ENCODE assay signal across 16 cellular contexts in the genomic region with DNA sequence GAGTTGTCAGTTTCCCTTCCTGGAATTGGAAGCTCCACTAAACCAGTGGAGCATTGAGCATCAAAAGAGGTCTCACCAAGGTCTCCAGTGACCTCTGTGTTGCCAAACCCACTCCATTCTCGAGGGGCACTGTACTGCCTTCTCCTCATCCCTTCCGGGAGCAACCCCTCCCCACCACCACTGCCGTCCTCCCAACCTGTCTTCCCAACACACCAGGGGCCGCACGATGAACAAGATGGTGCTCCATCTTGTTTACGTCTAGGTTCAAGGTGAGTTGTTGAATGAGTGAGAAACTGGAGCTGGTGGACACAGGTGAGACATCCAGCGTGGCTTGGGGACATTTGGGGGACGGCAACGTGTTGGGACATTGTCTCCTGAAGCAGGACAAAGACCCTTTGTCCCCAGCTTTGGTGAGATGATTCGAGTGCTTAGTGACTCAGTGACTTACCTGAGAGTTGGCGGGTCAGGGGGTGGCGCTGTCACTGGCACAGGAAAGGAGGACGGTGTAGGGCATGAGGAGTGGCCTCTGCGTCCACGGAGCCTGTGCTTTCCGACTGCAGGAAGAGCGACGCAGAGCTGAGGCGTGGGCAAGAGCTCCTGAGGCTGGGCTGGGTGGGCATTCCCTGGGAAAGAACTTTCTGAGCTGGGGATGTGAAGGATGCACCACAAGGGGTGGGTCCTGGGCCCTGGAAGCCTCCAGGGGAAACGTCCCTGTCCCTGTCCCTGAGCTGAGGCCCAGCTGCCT. TPM values are rescaled to one million over a fixed set of nuclear protein-coding genes. Genes with fewer than 3 reads are reported as not detected.
"Had no signal": no experiment of that assay in that cellular context is flagged by ENCODE, and none has a peak within 500 bp of the region (broad histone marks: within the 10 kb centered on the region; RNA-seq: fewer than 3 reads in every experiment).

No MANE protein-coding gene starts in this region.

- H3K27ac Mint-ChIP-seq: activated CD4-positive, alpha-beta T cell treated with anti-CD3 and anti-CD28 coated beads for 36 hours; activated CD8-positive, alpha-beta T cell treated with anti-CD3 and anti-CD28 coated beads for 36 hours; activated naive CD4-positive, alpha-beta T cell treated with anti-CD3 and anti-CD28 coated beads for 36 hours; dendritic cell treated with granulocyte-macrophage colony-stimulating factor and Interleukin-4, amounts not matched to agents 40 ng/mL and 50 ng/mL, for 4 days; natural killer cell; stimulated activated naive B cell treated with anti-CD40 and anti-IgM and Interleukin-4, amounts not matched to agents 10 μg/mL and 1 μg/mL and 100 μg/mL, for 72 hours; T-cell had no signal

- ATAC-seq: activated CD4-positive, alpha-beta T cell treated with anti-CD3 and anti-CD28 coated beads for 36 hours; activated CD8-positive, alpha-beta T cell treated with anti-CD3 and anti-CD28 coated beads for 36 hours; natural killer cell; stimulated activated naive B cell treated with anti-CD40 and anti-IgM and Interleukin-4, amounts not matched to agents 10 μg/mL and 1 μg/mL and 100 μg/mL, for 72 hours; T-cell had no signal

- H3K36me3 ChIP-seq: transverse colon had no signal

- H3K36me3 Mint-ChIP-seq: natural killer cell, T-cell had no signal

- H3K4me3 ChIP-seq: transverse colon had no signal

- H3K9me3 Mint-ChIP-seq: natural killer cell had no signal

- DNase-seq: activated CD4-positive, alpha-beta T cell treated with anti-CD3 and anti-CD28 coated beads for 36 hours; activated CD8-positive, alpha-beta memory T cell treated with anti-CD3 and anti-CD28 coated beads, Interleukin-2, amount 50 U/mL, for 48 hours; activated CD8-positive, alpha-beta T cell treated with anti-CD3 and anti-CD28 coated beads for 36 hours; activated naive CD4-positive, alpha-beta T cell treated with anti-CD3 and anti-CD28 coated beads for 36 hours; erythroblast; natural killer cell; stimulated activated CD4-positive, alpha-beta T cell treated with anti-CD3 and anti-CD28 coated beads, Interleukin-2, amount 100 ng/mL, for 24 hours; stimulated activated naive B cell treated with anti-CD40 and anti-IgM and Interleukin-4, amounts not matched to agents 10 μg/mL and 1 μg/mL and 100 μg/mL, for 72 hours; T-cell; T1000; transverse colon had no signal

- H3K27me3 ChIP-seq: transverse colon had no signal

- H3K27ac ChIP-seq: transverse colon had no signal

- H3K9me3 ChIP-seq: transverse colon had no signal

RNA-seq across cellular contexts. Expression of gene RNU6ATAC, which starts 44.8 kb away (rescaled TPM):
- total RNA-seq: glomerular endothelial cell, renal cortical epithelial cell, SK-MEL-5, transverse colon had no signal
- polyA plus RNA-seq: adipose tissue had no signal
